16 cellular contexts compared by ENCODE assay signal in genomic region chr22:30198152-30198845, GRCh38. TPM values are rescaled to one million over a fixed set of nuclear protein-coding genes. Genes with fewer than 3 reads are reported as not detected.
A peak's percentile ranks its signal among the peaks of the same experiment; 100 is the strongest.
DNase-seq lines count a peak whose midpoint lies in the region; ATAC-seq and TF ChIP-seq lines count a peak whose summit lies in the region.
"Had no signal": no experiment of that assay in that cellular context is flagged by ENCODE, and none has a peak within 500 bp of the region (broad histone marks: within the 10 kb centered on the region; RNA-seq: fewer than 3 reads in every experiment).

No MANE protein-coding gene starts in this region.

- H3K27me3 ChIP-seq in ACC112 (ENCODE audit: insufficient read depth, low read length) (no peaks in the 10 kb centered on the region), upper lobe of right lung (no peaks in the 10 kb centered on the region)
- H3K27me3 ChIP-seq: ovary had no signal

- no peak for TF ChIP-seq CTCF in GM13976 (IDR thresholded peaks at IDR 0.05; ENCODE audit: borderline replicate concordance, control extremely low read depth, extremely low read depth, insufficient read depth, missing control alignments)
- TF ChIP-seq CTCF in fibroblast of pulmonary artery (IDR thresholded peaks at IDR 0.05; ENCODE audit: low read length, missing control alignments): no peak
- TF ChIP-seq CTCF in upper lobe of right lung (IDR thresholded peaks at IDR 0.05): no peak

- no peaks in the 10 kb centered on the region for H3K9me3 ChIP-seq in upper lobe of right lung
- H3K9me3 ChIP-seq: ovary had no signal

- H3K4me1 ChIP-seq in ACC112 (ENCODE audit: control insufficient read depth, insufficient read depth, low read length, unreplicated experiment) (peaks cover 42% of the 10 kb centered on the region), upper lobe of right lung (peaks cover 26% of the 10 kb centered on the region)

- H3K9me3 Mint-ChIP-seq in activated CD4-positive, alpha-beta memory T cell treated with anti-CD3 and anti-CD28 coated beads, Interleukin-2, amount 10 ng/mL, durations not matched to agents 7 days and 5 days: peaks cover 11% of the 10 kb centered on the region
- H3K9me3 Mint-ChIP-seq: H9 had no signal

- H3K4me1 Mint-ChIP-seq in activated CD4-positive, alpha-beta memory T cell treated with anti-CD3 and anti-CD28 coated beads, Interleukin-2, amount 10 ng/mL, durations not matched to agents 7 days and 5 days: peaks cover 61% of the 10 kb centered on the region

- H3K27me3 Mint-ChIP-seq in activated CD4-positive, alpha-beta memory T cell treated with anti-CD3 and anti-CD28 coated beads, Interleukin-2, amount 10 ng/mL, durations not matched to agents 7 days and 5 days: no peaks in the 10 kb centered on the region

- H3K36me3 ChIP-seq in ACC112 (ENCODE audit: insufficient read depth, low read length): no peaks in the 10 kb centered on the region
- no peaks in the 10 kb centered on the region for H3K36me3 ChIP-seq in upper lobe of right lung
- H3K36me3 ChIP-seq: ovary had no signal

- no peak for ATAC-seq in upper lobe of right lung
- no peak for ATAC-seq in GM21367 (IDR thresholded peaks at IDR 0.05; ENCODE audit: unreplicated experiment)

- peak; percentile 6 for DNase-seq in GM13976 (ENCODE audit: low spot score)
- DNase-seq in activated CD4-positive, alpha-beta memory T cell treated with anti-CD3 and anti-CD28 coated beads, Interleukin-2, amount 10 ng/mL, durations not matched to agents 7 days and 5 days: no peak
- peak; percentile 33 for DNase-seq in fibroblast of pulmonary artery (ENCODE audit: low read depth)
- DNase-seq in NCI-H2081 treated with DMSO at 0.1 percent for 48 hours (lab: John Stamatoyannopoulos, UW): no peak
- no peak for DNase-seq in upper lobe of right lung
- DNase-seq in DMS153 treated with DMSO at 0.1 percent for 48 hours (lab: John Stamatoyannopoulos, UW; ENCODE audit: unreplicated experiment): no peak
- DNase-seq: DMS79 treated with DMSO at 0.1 percent for 48 hours; kidney; midbrain; NCI-H1048; ovary; stimulated activated naive CD4-positive, alpha-beta T cell treated with Interleukin-2 at 50 U/mL for 16 hours had no signal

- CTCF ChIA-PET in activated CD4-positive, alpha-beta memory T cell treated with anti-CD3 and anti-CD28 coated beads, Interleukin-2, amount 10 ng/mL, durations not matched to agents 7 days and 5 days (lab: Charles Lee): no interaction called here

- intact Hi-C loops in upper lobe of right lung (cut with DNase I): no loop called here

- no peaks in the 10 kb centered on the region for H3K79me2 ChIP-seq in ACC112 (ENCODE audit: control insufficient read depth, insufficient read depth, low read length, unreplicated experiment)

- peak overlapping the region; percentile 65 for H3K27ac Mint-ChIP-seq in activated CD4-positive, alpha-beta memory T cell treated with anti-CD3 and anti-CD28 coated beads, Interleukin-2, amount 10 ng/mL, durations not matched to agents 7 days and 5 days

- H3K27ac ChIP-seq in ACC112 (ENCODE audit: low read depth, low read length) (peak overlapping the region; percentile 100), upper lobe of right lung (no peak overlapping the region)
- H3K27ac ChIP-seq: ovary had no signal

- H3K4me3 ChIP-seq in ACC112 (ENCODE audit: low read depth, low read length) (no peak overlapping the region), fibroblast of pulmonary artery (replicated peaks; ENCODE audit: low read depth, low read length) (no peak overlapping the region), upper lobe of right lung (no peak overlapping the region)
- H3K4me3 ChIP-seq: ovary, skin epidermis had no signal

- H2AFZ ChIP-seq in ACC112 (ENCODE audit: low read length, unreplicated experiment): no peak overlapping the region

- in situ Hi-C loops in GM13976 (cut with MboI; ENCODE audit: low sequenced_read_pairs, unreplicated experiment): no loop called here

- POLR2A ChIA-PET in activated CD4-positive, alpha-beta memory T cell treated with anti-CD3 and anti-CD28 coated beads, Interleukin-2, amount 10 ng/mL, durations not matched to agents 7 days and 5 days (lab: Charles Lee): interaction anchor here (0.9 to 5.7 kb wide), 3 partner anchors 11 to 16 kb away, joined by 3 to 34 read pairs (median 6); no protein-coding TSS in a partner anchor

- no peak overlapping the region for H3K4me3 Mint-ChIP-seq in activated CD4-positive, alpha-beta memory T cell treated with anti-CD3 and anti-CD28 coated beads, Interleukin-2, amount 10 ng/mL, durations not matched to agents 7 days and 5 days
- H3K4me3 Mint-ChIP-seq: H9 had no signal

- peaks cover 16% of the 10 kb centered on the region for H3K36me3 Mint-ChIP-seq in activated CD4-positive, alpha-beta memory T cell treated with anti-CD3 and anti-CD28 coated beads, Interleukin-2, amount 10 ng/mL, durations not matched to agents 7 days and 5 days (ENCODE audit: low read depth)

RNA-seq across cellular contexts. Expression of gene LIF, which starts 48.3 kb away (rescaled TPM):
- 10 to 100 TPM; 94.6 to 94.8 TPM for total RNA-seq in activated CD4-positive, alpha-beta memory T cell treated with anti-CD3 and anti-CD28 coated beads, Interleukin-2, amount 10 ng/mL, durations not matched to agents 7 days and 5 days
- 6.9 TPM for total RNA-seq in upper lobe of right lung

Comparison
In these comparisons a context has a peak if more than half of its experiments do, and no peak if none do; other contexts are left out.
1. DNase-seq: peak in GM13976 (single experiment) and fibroblast of pulmonary artery (single experiment); none in activated CD4-positive, alpha-beta memory T cell treated with anti-CD3 and anti-CD28 coated beads, Interleukin-2, amount 10 ng/mL, durations not matched to agents 7 days and 5 days (single experiment), NCI-H2081 treated with DMSO at 0.1 percent for 48 hours (single experiment), upper lobe of right lung (single experiment) and DMS153 treated with DMSO at 0.1 percent for 48 hours (single experiment).
2. RNA of gene LIF, which starts 48.3 kb away (total RNA-seq): 94.6 to 94.8 TPM in activated CD4-positive, alpha-beta memory T cell treated with anti-CD3 and anti-CD28 coated beads, Interleukin-2, amount 10 ng/mL, durations not matched to agents 7 days and 5 days; 6.9 TPM in upper lobe of right lung (single experiment); every median in the first group is over 10 times any median in the second.